ENCODE assay signal across 9 cellular contexts in genomic region chr3:45123841-45124269, GRCh38. TPM values are rescaled to one million over a fixed set of nuclear protein-coding genes. Genes with fewer than 3 reads are reported as not detected.
DNase-seq lines count a peak whose midpoint lies in the region; ATAC-seq and TF ChIP-seq lines count a peak whose summit lies in the region.
"Had no signal": no experiment of that assay in that cellular context is flagged by ENCODE, and none has a peak within 500 bp of the region (broad histone marks: within the 10 kb centered on the region; RNA-seq: fewer than 3 reads in every experiment).

No MANE protein-coding gene starts in this region.

- peak overlapping the region; percentile 100 for H3K27ac ChIP-seq in PC-3 (ENCODE audit: low read length)
- peak overlapping the region; percentile 24 for H3K27ac ChIP-seq in rectal smooth muscle tissue (ENCODE audit: low read depth, low read length)
- H3K27ac ChIP-seq: dorsolateral prefrontal cortex had no signal

- CTCF ChIA-PET in PC-3 (lab: Charles Lee) = interaction anchor here (0.6 to 2.1 kb wide), 9 partner anchors 14 to 388 kb away, joined by 3 to 13 read pairs (median 4); no protein-coding TSS in a partner anchor

- intact Hi-C loops in PC-3 (cut with micrococcal nuclease) = loop anchor here (1.0 kb wide), 6 partner anchors 9 to 100 kb away; no protein-coding TSS in a partner anchor

- H4K20me1 ChIP-seq in PC-3 (ENCODE audit: low read length) = no peaks in the 10 kb centered on the region

- no peaks in the 10 kb centered on the region for H3K9me2 ChIP-seq in PC-3 (replicated peaks; ENCODE audit: low read length)

- no TSS peak for BruUV-seq in PC-3 (replicated peaks; lab: Mats Ljungman, UMichigan)

- H3K9me3 ChIP-seq in PC-3 (ENCODE audit: low read length) = no peaks in the 10 kb centered on the region

- H3K79me2 ChIP-seq in PC-3 (ENCODE audit: low read length) = peaks cover 81% of the 10 kb centered on the region

- peaks cover 50% of the 10 kb centered on the region for H3F3A ChIP-seq in PC-3 (ENCODE audit: low read length, unreplicated experiment)

- TF ChIP-seq CTCF in PC-3 (conservative IDR thresholded peaks at IDR 0.05; ENCODE audit: low read depth, low read length) = no peak
- TF ChIP-seq CTCF in epithelial cell of proximal tubule (conservative IDR thresholded peaks at IDR 0.05; ENCODE audit: low read depth, low read length) = no peak

- peak; percentile 64 for DNase-seq in GM03348 (ENCODE audit: low spot score)
- DNase-seq in PC-3 = peak; percentile 94
- peak; percentile 97 for DNase-seq in epithelial cell of proximal tubule (ENCODE audit: low read depth)
- no peak for DNase-seq in NCI-H2081 treated with DMSO at 0.1 percent for 48 hours (lab: John Stamatoyannopoulos, UW)
- DNase-seq: dorsolateral prefrontal cortex had no signal

- no peak overlapping the region for H2AFZ ChIP-seq in PC-3 (ENCODE audit: low read length)

- H3K9ac ChIP-seq in PC-3 (ENCODE audit: low read length) (peak overlapping the region; percentile 94), rectal smooth muscle tissue (ENCODE audit: low read length) (no peak overlapping the region)

- ATAC-seq in PC-3 (peak; percentile 65), GM21367 (IDR thresholded peaks at IDR 0.05; ENCODE audit: unreplicated experiment) (no peak), GM21723 (IDR thresholded peaks at IDR 0.05; ENCODE audit: unreplicated experiment) (no peak), GM19397 (IDR thresholded peaks at IDR 0.05; ENCODE audit: unreplicated experiment) (no peak)

- peaks cover 93% of the 10 kb centered on the region for H3K4me1 ChIP-seq in PC-3 (ENCODE audit: insufficient read depth, low read length)
- H3K4me1 ChIP-seq in rectal smooth muscle tissue (ENCODE audit: control insufficient read depth, insufficient read depth, low read length) = no peaks in the 10 kb centered on the region

- H3K27me3 ChIP-seq in PC-3 (ENCODE audit: low read length) (no peaks in the 10 kb centered on the region), rectal smooth muscle tissue (ENCODE audit: control insufficient read depth, insufficient read depth, low read length) (no peaks in the 10 kb centered on the region)

- H3K36me3 ChIP-seq in PC-3 (ENCODE audit: low read depth, low read length) = peaks cover 31% of the 10 kb centered on the region
- no peaks in the 10 kb centered on the region for H3K36me3 ChIP-seq in rectal smooth muscle tissue (ENCODE audit: control insufficient read depth, insufficient read depth, low read length)

- H3K4me2 ChIP-seq in PC-3 (ENCODE audit: low read length) = peak overlapping the region; percentile 83

- POLR2A ChIA-PET in PC-3 (lab: Charles Lee; ENCODE audit: unreplicated experiment) = interaction anchor here (0.5 to 2.1 kb wide), 21 partner anchors 8 to 948 kb away, joined by 3 to 23 read pairs (median 4); no protein-coding TSS in a partner anchor

- H3K4me3 ChIP-seq in PC-3 (ENCODE audit: low read length) (peak overlapping the region; percentile 10; the same call in 1 of the 2 replicates), epithelial cell of proximal tubule (ENCODE audit: low read depth, low read length) (no peak overlapping the region), rectal smooth muscle tissue (ENCODE audit: low read length) (no peak overlapping the region)
- H3K4me3 ChIP-seq: dorsolateral prefrontal cortex had no signal

RNA-seq across cellular contexts. Expression of gene CDCP1, which starts 22.3 kb away (rescaled TPM):
- total RNA-seq in PC-3 (2014; rRNA removed) (120 and 124 TPM in 2 replicates), epithelial cell of proximal tubule (50.9 and 53.5 TPM in 2 replicates)
